Comparison of ENCODE assay signal across 10 cellular contexts in genomic region chr17:32316653-32317052, GRCh38. TPM values are rescaled to one million over a fixed set of nuclear protein-coding genes. Genes with fewer than 3 reads are reported as not detected.
DNase-seq lines count a peak whose midpoint lies in the region; ATAC-seq and TF ChIP-seq lines count a peak whose summit lies in the region.
"Not testable (repeated sequence)": the region's sequence is repeated elsewhere in the genome, so short reads cannot be mapped to it uniquely, and the experiment has no call there.
"Had no signal": no experiment of that assay in that cellular context is flagged by ENCODE, and none has a peak within 500 bp of the region (broad histone marks: within the 10 kb centered on the region; RNA-seq: fewer than 3 reads in every experiment).

No MANE protein-coding gene starts in this region.

- H3K9me3 ChIP-seq in DOHH2 (ENCODE audit: control insufficient read depth, insufficient read depth, low read length): not testable (repeated sequence)

- peaks cover 51% of the 10 kb centered on the region for H3K4me1 ChIP-seq in DOHH2 (ENCODE audit: control insufficient read depth, low read length)

- CTCF ChIA-PET in WTC11 (lab: Charles Lee): interaction anchor here (0.8 to 5.2 kb wide), 4 partner anchors 29 to 63 kb away, joined by 3 to 28 read pairs (median 13); no protein-coding TSS in a partner anchor

- peak overlapping the region; percentile 72 for H3K4me2 ChIP-seq in DOHH2 (ENCODE audit: low read length)

- H3K27ac Mint-ChIP-seq in WTC11; chondrocyte (ENCODE audit: unreplicated experiment); dendritic cell treated with granulocyte-macrophage colony-stimulating factor and Interleukin-4, amounts not matched to agents 40 ng/mL and 50 ng/mL, for 4 days: not testable (repeated sequence)

- H3K27ac ChIP-seq in DOHH2 (ENCODE audit: low read depth, low read length): not testable (repeated sequence)

- H3K27me3 Mint-ChIP-seq in WTC11 (ENCODE audit: low read depth); dendritic cell treated with granulocyte-macrophage colony-stimulating factor and Interleukin-4, amounts not matched to agents 40 ng/mL and 50 ng/mL, for 4 days: not testable (repeated sequence)
- H3K27me3 Mint-ChIP-seq in chondrocyte (ENCODE audit: low read depth): peaks cover 13% of the 10 kb centered on the region

- peak overlapping the region; percentile 69 for H3K4me3 ChIP-seq in DOHH2 (ENCODE audit: low read length)

- not testable (repeated sequence) for H3K27me3 ChIP-seq in DOHH2 (ENCODE audit: control insufficient read depth, low read length)

- not testable (repeated sequence) for H3K9me3 Mint-ChIP-seq in WTC11; chondrocyte (ENCODE audit: low read depth); dendritic cell treated with granulocyte-macrophage colony-stimulating factor and Interleukin-4, amounts not matched to agents 40 ng/mL and 50 ng/mL, for 4 days

- H3K79me2 ChIP-seq in DOHH2 (ENCODE audit: control insufficient read depth, low read length): peaks cover 23% of the 10 kb centered on the region

- H4K20me1 ChIP-seq in DOHH2 (ENCODE audit: control insufficient read depth, insufficient read depth, low read depth, low read length): not testable (repeated sequence)

- intact Hi-C loops in dendritic cell treated with granulocyte-macrophage colony-stimulating factor and Interleukin-4, amounts not matched to agents 40 ng/mL and 50 ng/mL, for 4 days (cut with micrococcal nuclease): loop anchor here (5.0 kb wide), 1 partner anchor 39 kb away; no protein-coding TSS in a partner anchor
- intact Hi-C loops in posterior vena cava (cut with DNase I): not testable (repeated sequence)

- H3F3A ChIP-seq in DOHH2 (ENCODE audit: control insufficient read depth, insufficient read depth): not testable (repeated sequence)

- TF ChIP-seq CTCF in DOHH2 (IDR thresholded peaks at IDR 0.05; ENCODE audit: low read depth, low read length, poor library complexity, severe bottlenecking); WTC11 (IDR thresholded peaks at IDR 0.05); chondrocyte (IDR thresholded peaks at IDR 0.05): not testable (repeated sequence)

- H3K4me3 Mint-ChIP-seq in WTC11; chondrocyte (ENCODE audit: unreplicated experiment): not testable (repeated sequence)
- H3K4me3 Mint-ChIP-seq in dendritic cell treated with granulocyte-macrophage colony-stimulating factor and Interleukin-4, amounts not matched to agents 40 ng/mL and 50 ng/mL, for 4 days: peak overlapping the region; percentile 23

- H3K36me3 ChIP-seq in DOHH2 (ENCODE audit: control insufficient read depth, low read length): not testable (repeated sequence)

- H3K9me2 ChIP-seq in DOHH2 (replicated peaks; ENCODE audit: control insufficient read depth, low read length): not testable (repeated sequence)

- POLR2A ChIA-PET in WTC11 (lab: Charles Lee): not testable (repeated sequence)

- ATAC-seq in WTC11: not testable (repeated sequence)

- peaks cover 21% of the 10 kb centered on the region for H3K4me1 Mint-ChIP-seq in WTC11
- not testable (repeated sequence) for H3K4me1 Mint-ChIP-seq in chondrocyte (ENCODE audit: low read depth)
- H3K4me1 Mint-ChIP-seq in dendritic cell treated with granulocyte-macrophage colony-stimulating factor and Interleukin-4, amounts not matched to agents 40 ng/mL and 50 ng/mL, for 4 days (ENCODE audit: low read depth): peaks cover 53% of the 10 kb centered on the region

- not testable (repeated sequence) for H3K36me3 Mint-ChIP-seq in WTC11; chondrocyte (ENCODE audit: low read depth)
- H3K36me3 Mint-ChIP-seq in dendritic cell treated with granulocyte-macrophage colony-stimulating factor and Interleukin-4, amounts not matched to agents 40 ng/mL and 50 ng/mL, for 4 days (ENCODE audit: low read depth): peaks cover 35% of the 10 kb centered on the region

- DNase-seq in WTC11 (ENCODE audit: low spot score): not testable (repeated sequence)
- DNase-seq in chondrocyte (ENCODE audit: low spot score): peak; percentile 1
- DNase-seq in posterior vena cava (ENCODE audit: low spot score): peak; percentile 11

TF ChIP-seq in WTC11, 78 proteins besides CTCF, POLR2A, EP300 and RAD21:
- peak; percentile 93 for TF ChIP-seq HMGA2 (CRISPR knock-in tag; IDR thresholded peaks at IDR 0.05)

RNA-seq across cellular contexts. Expression of gene C17orf75, which starts 25.3 kb away (rescaled TPM):
- total RNA-seq in WTC11 (2021) (35.5 to 49.4 TPM (median 35.5 TPM) in 3 replicates), chondrocyte (19.3 to 23.7 TPM (median 21.9 TPM) in 3 replicates), posterior vena cava (10 to 100 TPM; 12.1 to 14.3 TPM)

RNA-seq across cellular contexts. Expression of gene ZNF207, which starts 33.3 kb away (rescaled TPM):
- total RNA-seq in WTC11 (2021) (188 to 223 TPM (median 201 TPM) in 3 replicates), chondrocyte (96.8 to 138 TPM (median 107 TPM) in 3 replicates), posterior vena cava (100 to 1,000 TPM; 113 TPM)

RNA-seq across cellular contexts. Expression of gene RHBDL3, which starts 51.0 kb away (rescaled TPM):
- 11.3 to 13.2 TPM (median 11.6 TPM) in 3 replicates for total RNA-seq in WTC11 (2021)
- total RNA-seq in chondrocyte: 0.10 to 0.27 TPM (median 0.25 TPM) in 3 replicates
- total RNA-seq in posterior vena cava: under 1 TPM in 1 of 2 donors, not detected in 1; 0.86 TPM
- total RNA-seq: B cell; Caco-2; CD4-positive, alpha-beta memory T cell; CD4-positive, CD25-positive, alpha-beta regulatory T cell; CD8-positive, alpha-beta T cell had no signal
